Comparison of ENCODE assay signal across 13 cellular contexts in the genomic region with DNA sequence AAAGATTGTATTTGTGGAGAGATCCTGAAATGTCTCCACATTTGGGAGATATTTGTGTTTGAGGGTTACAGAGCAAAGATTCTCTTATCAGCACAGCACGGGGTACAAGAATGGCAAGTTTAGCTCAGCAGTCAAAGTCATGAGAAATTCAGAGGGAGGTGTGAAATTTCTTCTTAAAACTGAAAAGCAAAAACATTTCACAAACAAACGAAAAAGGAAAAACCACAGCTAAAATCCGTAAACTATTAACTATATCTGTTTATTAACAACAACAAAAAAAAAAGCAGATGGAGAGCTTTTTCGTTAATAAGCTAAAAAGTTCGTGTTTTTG. TPM values are rescaled to one million over a fixed set of nuclear protein-coding genes. Genes with fewer than 3 reads are reported as not detected.
DNase-seq lines count a peak whose midpoint lies in the region; ATAC-seq and TF ChIP-seq lines count a peak whose summit lies in the region.
"Had no signal": no experiment of that assay in that cellular context is flagged by ENCODE, and none has a peak within 500 bp of the region (broad histone marks: within the 10 kb centered on the region; RNA-seq: fewer than 3 reads in every experiment).

No MANE protein-coding gene starts in this region.

- no peaks in the 10 kb centered on the region for H3K36me3 Mint-ChIP-seq in stimulated activated naive CD8-positive, alpha-beta T cell treated with anti-CD3 and anti-CD28 coated beads, Interleukin-15, Interleukin-2, amounts not matched to agents 100 ng/mL and 50 ng/mL, for 24 hours (ENCODE audit: low read depth)
- no peaks in the 10 kb centered on the region for H3K36me3 Mint-ChIP-seq in activated naive CD8-positive, alpha-beta T cell

- POLR2A ChIA-PET in A673 (lab: Charles Lee; ENCODE audit: low non-redundant PET), result no interaction called here

- no peak overlapping the region for H4K91ac ChIP-seq in mesenchymal stem cell (ENCODE audit: low read length)

- no peak overlapping the region for H2BK5ac ChIP-seq in mesenchymal stem cell (ENCODE audit: low read depth, low read length, poor library complexity, severe bottlenecking)

- BruUV-seq in A673 (replicated peaks; lab: Mats Ljungman, UMichigan), result no TSS peak

- no peaks in the 10 kb centered on the region for H3K27me3 ChIP-seq in mesenchymal stem cell (ENCODE audit: control insufficient read depth in 1 of 2, insufficient read depth in 1 of 2, low read length in 2 of 2)
- H3K27me3 ChIP-seq in A673 (replicated peaks; ENCODE audit: insufficient read depth, low read depth, low read length, poor library complexity), result peaks cover 42% of the 10 kb centered on the region
- H3K27me3 ChIP-seq: BE2C had no signal

- H3K27ac ChIP-seq in mesenchymal stem cell (ENCODE audit: low read length, poor library complexity, severe bottlenecking), result no peak overlapping the region
- no peak overlapping the region for H3K27ac ChIP-seq in A673 (ENCODE audit: low read depth, low read length, poor library complexity, severe bottlenecking)

- H3K23ac ChIP-seq in mesenchymal stem cell (ENCODE audit: low read length in 2 of 2), result no peak overlapping the region

- H2BK12ac ChIP-seq in mesenchymal stem cell (ENCODE audit: low read length in 2 of 2), result no peak overlapping the region

- no peaks in the 10 kb centered on the region for H3K36me3 ChIP-seq in mesenchymal stem cell (ENCODE audit: control insufficient read depth in 1 of 2, insufficient read depth in 2 of 2, low read depth in 1 of 2, low read length in 2 of 2)
- no peaks in the 10 kb centered on the region for H3K36me3 ChIP-seq in A673 (ENCODE audit: insufficient read depth, low read length, poor library complexity, severe bottlenecking)
- H3K36me3 ChIP-seq: BE2C had no signal

- no peak overlapping the region for H2AFZ ChIP-seq in mesenchymal stem cell (ENCODE audit: low read depth, low read length)

- no peaks in the 10 kb centered on the region for H3K27me3 Mint-ChIP-seq in stimulated activated naive CD8-positive, alpha-beta T cell treated with anti-CD3 and anti-CD28 coated beads, Interleukin-15, Interleukin-2, amounts not matched to agents 100 ng/mL and 50 ng/mL, for 24 hours
- H3K27me3 Mint-ChIP-seq in activated naive CD8-positive, alpha-beta T cell, result no peaks in the 10 kb centered on the region

- no peak overlapping the region for H3K4ac ChIP-seq in mesenchymal stem cell (ENCODE audit: low read depth in 1 of 2, low read length in 2 of 2)

- no peaks in the 10 kb centered on the region for H3K79me1 ChIP-seq in mesenchymal stem cell (replicated peaks; ENCODE audit: low read length, poor library complexity, severe bottlenecking)

- no peak for ATAC-seq in stimulated activated naive CD8-positive, alpha-beta T cell treated with anti-CD3 and anti-CD28 coated beads, Interleukin-15, Interleukin-2, amounts not matched to agents 100 U/mL and 50 U/mL, for 24 hours
- peak; percentile 18 for ATAC-seq in HG03097 (IDR thresholded peaks at IDR 0.05; ENCODE audit: low FRiP score, unreplicated experiment)
- ATAC-seq: SK-N-SH treated with all-trans-retinoic acid at 6 μM for 48 hours had no signal

- intact Hi-C loops in A673 (cut with micrococcal nuclease; ENCODE audit: unreplicated experiment), result no loop called here

- peak overlapping the region; percentile 74 for H3K4me3 Mint-ChIP-seq in stimulated activated naive CD8-positive, alpha-beta T cell treated with anti-CD3 and anti-CD28 coated beads, Interleukin-15, Interleukin-2, amounts not matched to agents 100 ng/mL and 50 ng/mL, for 24 hours
- H3K4me3 Mint-ChIP-seq in activated naive CD8-positive, alpha-beta T cell, result peak overlapping the region; percentile 81
- H3K4me3 Mint-ChIP-seq: H9 had no signal

- H4K8ac ChIP-seq in mesenchymal stem cell (ENCODE audit: low read length), result no peak overlapping the region

- WGBS in mesenchymal stem cell, result 76% methylated on average over 3 of the region's 5 CpGs

- no peaks in the 10 kb centered on the region for H3K9me3 ChIP-seq in mesenchymal stem cell (ENCODE audit: control insufficient read depth, low read length)
- H3K9me3 ChIP-seq in A673 (ENCODE audit: low read depth, low read length, poor library complexity, severe bottlenecking), result no peaks in the 10 kb centered on the region
- H3K9me3 ChIP-seq: BE2C had no signal

- H3K18ac ChIP-seq in mesenchymal stem cell (ENCODE audit: low read depth in 1 of 2, low read length in 2 of 2), result no peak overlapping the region

- TF ChIP-seq CTCF in A673 (conservative IDR thresholded peaks at IDR 0.05; ENCODE audit: low read depth, low read length), result no peak

- no peak overlapping the region for H2AK5ac ChIP-seq in mesenchymal stem cell (ENCODE audit: low read length, severe bottlenecking)

- DNase-seq in stimulated activated naive CD8-positive, alpha-beta T cell treated with anti-CD3 and anti-CD28 coated beads, Interleukin-15, Interleukin-2, amounts not matched to agents 100 U/mL and 50 U/mL, for 24 hours, result no peak
- DNase-seq in DMS114 treated with DMSO at 0.1 percent for 48 hours (lab: John Stamatoyannopoulos, UW; ENCODE audit: unreplicated experiment) (no peak), mesenchymal stem cell (no peak), occipital lobe (lab: John Stamatoyannopoulos, UW) (no peak), A673 (ENCODE audit: low spot score) (no peak)
- DNase-seq: BE2C; H9; NCI-H2227 treated with DMSO at 0.1 percent for 48 hours; stimulated activated CD4-positive, alpha-beta T cell treated with anti-CD3 and anti-CD28 coated beads, Interleukin-12 subunit alpha, Interleukin-12 subunit beta, amount 100 ng/mL, for 4 hours had no signal

- H3K4me2 ChIP-seq in mesenchymal stem cell (ENCODE audit: low read length, poor library complexity, severe bottlenecking), result no peak overlapping the region

- H3K4me1 ChIP-seq in mesenchymal stem cell (ENCODE audit: control insufficient read depth, insufficient read depth, low read depth, low read length) (peaks cover 6% of the 10 kb centered on the region), A673 (ENCODE audit: insufficient read depth, low read length, poor library complexity, severe bottlenecking) (no peaks in the 10 kb centered on the region)
- H3K4me1 ChIP-seq: BE2C had no signal

- peaks cover 91% of the 10 kb centered on the region for H3K4me1 Mint-ChIP-seq in stimulated activated naive CD8-positive, alpha-beta T cell treated with anti-CD3 and anti-CD28 coated beads, Interleukin-15, Interleukin-2, amounts not matched to agents 100 ng/mL and 50 ng/mL, for 24 hours (ENCODE audit: low read depth)
- H3K4me1 Mint-ChIP-seq in activated naive CD8-positive, alpha-beta T cell (ENCODE audit: low read depth), result peaks cover 87% of the 10 kb centered on the region

- H2BK120ac ChIP-seq in mesenchymal stem cell (ENCODE audit: low read depth, low read length), result no peak overlapping the region

- H3K4me3 ChIP-seq in mesenchymal stem cell (ENCODE audit: insufficient read depth in 1 of 2, low read depth in 1 of 2, low read length in 2 of 2) (no peak overlapping the region), A673 (ENCODE audit: low read depth, low read length, poor library complexity, severe bottlenecking) (no peak overlapping the region)

- H3K27ac Mint-ChIP-seq in stimulated activated naive CD8-positive, alpha-beta T cell treated with anti-CD3 and anti-CD28 coated beads, Interleukin-15, Interleukin-2, amounts not matched to agents 100 ng/mL and 50 ng/mL, for 24 hours, result peak overlapping the region; percentile 95
- peak overlapping the region; percentile 97 for H3K27ac Mint-ChIP-seq in activated naive CD8-positive, alpha-beta T cell
- H3K27ac Mint-ChIP-seq: H9 had no signal

- H3K9me3 Mint-ChIP-seq in stimulated activated naive CD8-positive, alpha-beta T cell treated with anti-CD3 and anti-CD28 coated beads, Interleukin-15, Interleukin-2, amounts not matched to agents 100 ng/mL and 50 ng/mL, for 24 hours, result no peaks in the 10 kb centered on the region
- no peaks in the 10 kb centered on the region for H3K9me3 Mint-ChIP-seq in activated naive CD8-positive, alpha-beta T cell (ENCODE audit: low read depth)
- H3K9me3 Mint-ChIP-seq: H9 had no signal

- H2BK15ac ChIP-seq in mesenchymal stem cell (ENCODE audit: low read depth, poor library complexity, severe bottlenecking), result no peak overlapping the region

- H3K9ac ChIP-seq in mesenchymal stem cell (ENCODE audit: low read length), result no peak overlapping the region

- H3K14ac ChIP-seq in mesenchymal stem cell (ENCODE audit: low read length in 2 of 2), result no peak overlapping the region

- CTCF ChIA-PET in A673 (lab: Charles Lee), result interaction anchor here (0.7 kb wide), 1 partner anchor 1004 kb away, joined by 3 read pairs; no protein-coding TSS in a partner anchor

RNA-seq across cellular contexts. Expression of a gene that starts 41.0 kb away (rescaled TPM):
- polyA plus RNA-seq in mesenchymal stem cell (2013, experiment 1 of 2), result 28.1 TPM
- 27.2 TPM for polyA plus RNA-seq in mesenchymal stem cell (2013, experiment 2 of 2)
- total RNA-seq in occipital lobe (14.0 TPM), A673 (2021) (3.7 and 4.1 TPM in 2 replicates)
